11 cellular contexts compared by ENCODE assay signal in genomic region chr1:241156231-241156965, GRCh38.
DNase-seq lines count a peak whose midpoint lies in the region; ATAC-seq, FAIRE-seq and TF ChIP-seq lines count a peak whose summit lies in the region.
"Had no signal": no experiment of that assay in that cellular context is flagged by ENCODE, and none has a peak within 500 bp of the region (broad histone marks: within the 10 kb centered on the region; RNA-seq: fewer than 3 reads in every experiment).

No MANE protein-coding gene starts in this region.

- intact Hi-C loops in aorta (cut with DNase I) = no loop called here
- intact Hi-C loops in activated CD4-positive, alpha-beta memory T cell treated with anti-CD3 and anti-CD28 coated beads for 36 hours (cut with micrococcal nuclease) = no loop called here

- no peak overlapping the region for H3K4me2 ChIP-seq in keratinocyte (ENCODE audit: control insufficient read depth, extremely low read depth, insufficient read depth, low read depth, low read length)

- no peak overlapping the region for H3K4me3 Mint-ChIP-seq in activated CD4-positive, alpha-beta memory T cell treated with anti-CD3 and anti-CD28 coated beads for 36 hours
- H3K4me3 Mint-ChIP-seq: brain had no signal

- H3K9me3 Mint-ChIP-seq in activated CD4-positive, alpha-beta memory T cell treated with anti-CD3 and anti-CD28 coated beads for 36 hours = peaks cover 3% of the 10 kb centered on the region
- H3K9me3 Mint-ChIP-seq: brain had no signal

- dilution Hi-C loops in keratinocyte (cut with MboI; ENCODE audit: extremely low pct_ligation_motif_present, low sequenced_read_pairs) = no loop called here

- 34% methylated on average over 2 to 3 of the region's 3 CpGs for WGBS in aorta, 2 donors

- H3K4me1 Mint-ChIP-seq in activated CD4-positive, alpha-beta memory T cell treated with anti-CD3 and anti-CD28 coated beads for 36 hours (ENCODE audit: low read depth) = no peaks in the 10 kb centered on the region

- H3K9ac ChIP-seq in keratinocyte (ENCODE audit: control insufficient read depth, extremely low read depth, insufficient read depth, low read length) = no peak overlapping the region

- no peak overlapping the region for H3K4me3 ChIP-seq in keratinocyte (ENCODE audit: control insufficient read depth in 2 of 3, extremely low read depth in 1 of 3, insufficient read depth in 2 of 3, low read depth in 1 of 3, low read length in 3 of 3)
- no peak overlapping the region for H3K4me3 ChIP-seq in aorta (ENCODE audit: low read length in 2 of 2)

- no peaks in the 10 kb centered on the region for H3K36me3 ChIP-seq in keratinocyte (ENCODE audit: control insufficient read depth in 2 of 2, extremely low read depth in 1 of 2, insufficient read depth in 2 of 2, low read length in 2 of 2)
- H3K36me3 ChIP-seq in aorta (ENCODE audit: control insufficient read depth in 1 of 2, insufficient read depth in 2 of 2, low read length in 1 of 2) = no peaks in the 10 kb centered on the region

- POLR2A ChIA-PET in activated CD4-positive, alpha-beta memory T cell treated with anti-CD3 and anti-CD28 coated beads for 36 hours (lab: Charles Lee) = no interaction called here

- H3K27me3 ChIP-seq in keratinocyte (ENCODE audit: control insufficient read depth, extremely low read depth, insufficient read depth, low read length) (no peaks in the 10 kb centered on the region), aorta (ENCODE audit: control insufficient read depth in 1 of 2, insufficient read depth in 2 of 2, low read length in 1 of 2) (no peaks in the 10 kb centered on the region)

- H4K20me1 ChIP-seq in keratinocyte (ENCODE audit: control insufficient read depth, extremely low read depth, insufficient read depth, low read length) = no peaks in the 10 kb centered on the region

- H3K9me1 ChIP-seq in keratinocyte (ENCODE audit: control insufficient read depth, extremely low read depth, insufficient read depth, low read length) = no peaks in the 10 kb centered on the region

- H3K27me3 Mint-ChIP-seq in activated CD4-positive, alpha-beta memory T cell treated with anti-CD3 and anti-CD28 coated beads for 36 hours = no peaks in the 10 kb centered on the region

- H3K79me2 ChIP-seq in keratinocyte (ENCODE audit: control insufficient read depth, insufficient read depth, low read length) = no peaks in the 10 kb centered on the region

- CTCF ChIA-PET in activated CD4-positive, alpha-beta memory T cell treated with anti-CD3 and anti-CD28 coated beads for 36 hours (lab: Charles Lee) = no interaction called here

- H3K4me1 ChIP-seq in keratinocyte (ENCODE audit: control insufficient read depth, extremely low read depth, insufficient read depth, low read length) (no peaks in the 10 kb centered on the region), aorta (ENCODE audit: control insufficient read depth in 1 of 2, insufficient read depth in 2 of 2, low read length in 2 of 2) (no peaks in the 10 kb centered on the region)

- H3K9me3 ChIP-seq in keratinocyte (ENCODE audit: control insufficient read depth, low read depth, low read length) (no peaks in the 10 kb centered on the region), aorta (ENCODE audit: control insufficient read depth, low read length) (no peaks in the 10 kb centered on the region)

- no peaks in the 10 kb centered on the region for H3K36me3 Mint-ChIP-seq in activated CD4-positive, alpha-beta memory T cell treated with anti-CD3 and anti-CD28 coated beads for 36 hours
- H3K36me3 Mint-ChIP-seq: brain had no signal

- peak; percentile 69 for FAIRE-seq in keratinocyte (lab: Jason Lieb, UNC)

- H3K27ac ChIP-seq in keratinocyte (ENCODE audit: control insufficient read depth, insufficient read depth, low read length) = no peak overlapping the region
- no peak overlapping the region for H3K27ac ChIP-seq in aorta (ENCODE audit: low read depth in 1 of 2, low read length in 2 of 2)

- peak; percentile 5 for DNase-seq in SIG-M5 treated with dmso at 0.1 percent for 504 hours (lab: John Stamatoyannopoulos, UW; ENCODE audit: unreplicated experiment)
- DNase-seq in SIG-M5 (lab: John Stamatoyannopoulos, UW) = no peak
- DNase-seq in SW480 (ENCODE audit: low spot score) = peak; percentile 63
- DNase-seq in keratinocyte (ENCODE audit: low read depth, low spot score) = peak; percentile 1
- no peak for DNase-seq in aorta
- no peak for DNase-seq in glomerular visceral epithelial cell (ENCODE audit: extremely low spot score)
- no peak for DNase-seq in activated CD4-positive, alpha-beta memory T cell treated with anti-CD3 and anti-CD28 coated beads for 36 hours
- DNase-seq: activated CD4-positive, alpha-beta T cell treated with anti-CD3 and anti-CD28 coated beads, Interleukin-2, amount 50 U/mL, for 1 hour; posterior cingulate gyrus had no signal

- TF ChIP-seq CTCF in keratinocyte (optimal IDR thresholded peaks at IDR 0.05 in 1 of 3, IDR thresholded peaks at IDR 0.05 in 1 of 3, conservative IDR thresholded peaks at IDR 0.05 in 1 of 3; ENCODE audit: extremely low read depth in 1 of 3, insufficient read depth in 2 of 3, low read length in 3 of 3) = no peak

- no peak overlapping the region for H3K27ac Mint-ChIP-seq in activated CD4-positive, alpha-beta memory T cell treated with anti-CD3 and anti-CD28 coated beads for 36 hours

- ATAC-seq in aorta (ENCODE audit: low FRiP score) = peak; percentile 10
- no peak for ATAC-seq in GM18502 (IDR thresholded peaks at IDR 0.05; ENCODE audit: poor library complexity, unreplicated experiment)

- H2AFZ ChIP-seq in keratinocyte (ENCODE audit: control insufficient read depth, low read length) = no peak overlapping the region

Comparison
In these comparisons a context has a peak if more than half of its experiments do, and no peak if none do; other contexts are left out.
1. DNase-seq: peak in SIG-M5 treated with dmso at 0.1 percent for 504 hours (single experiment), SW480 (single experiment) and keratinocyte (single experiment); none in SIG-M5 (single experiment), aorta (0 of 2), glomerular visceral epithelial cell (single experiment) and activated CD4-positive, alpha-beta memory T cell treated with anti-CD3 and anti-CD28 coated beads for 36 hours (single experiment).